In the genomic region with DNA sequence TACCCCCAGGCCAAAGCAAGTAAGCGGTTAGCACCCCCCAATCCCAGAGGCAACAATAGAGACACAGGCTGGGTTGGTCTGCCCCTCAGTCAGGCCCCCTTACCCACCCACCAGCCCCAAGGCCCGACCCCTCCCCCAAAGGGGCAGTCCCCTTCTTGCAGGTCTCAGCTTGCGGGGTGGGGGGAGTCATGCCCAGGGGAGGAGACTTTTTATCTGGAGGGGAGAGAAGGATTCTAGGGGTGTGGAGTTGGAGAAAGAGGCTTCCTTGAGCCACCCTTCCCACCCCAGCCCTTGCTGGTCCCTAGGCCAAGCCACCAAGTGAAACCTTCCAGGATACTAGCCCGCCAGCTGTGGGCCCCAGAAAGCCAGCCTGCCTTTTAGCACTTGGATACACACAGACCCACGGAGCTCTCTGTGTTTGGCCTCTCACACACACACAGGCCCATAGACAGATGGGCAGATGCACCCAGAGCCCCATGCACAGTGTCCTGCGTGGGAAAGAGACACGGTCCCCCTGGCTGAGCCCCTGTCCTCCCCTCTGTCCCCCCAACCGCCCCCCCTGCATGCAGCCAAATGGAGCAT, we compare ENCODE assay signal across 10 cellular contexts. TPM values are rescaled to one million over a fixed set of nuclear protein-coding genes. Genes with fewer than 3 reads are reported as not detected.
DNase-seq lines count a peak whose midpoint lies in the region; ATAC-seq and TF ChIP-seq lines count a peak whose summit lies in the region.
"Had no signal": no experiment of that assay in that cellular context is flagged by ENCODE, and none has a peak within 500 bp of the region (broad histone marks: within the 10 kb centered on the region; RNA-seq: fewer than 3 reads in every experiment).

No MANE protein-coding gene starts in this region.

- H3K27ac Mint-ChIP-seq in neural progenitor cell = no peak overlapping the region

- no peaks in the 10 kb centered on the region for H3K79me2 ChIP-seq in neural progenitor cell (ENCODE audit: low read depth)

- peak overlapping the region; percentile 82 for H3K4me2 ChIP-seq in neural progenitor cell

- peaks cover 26% of the 10 kb centered on the region for H4K20me1 ChIP-seq in neural progenitor cell (ENCODE audit: low read depth)

- H3K9me3 Mint-ChIP-seq in neural progenitor cell = no peaks in the 10 kb centered on the region

- H3K4me1 Mint-ChIP-seq in neural progenitor cell = peaks cover 20% of the 10 kb centered on the region

- peak overlapping the region; percentile 84 for H3K4me3 Mint-ChIP-seq in neural progenitor cell

- H3K27me3 Mint-ChIP-seq in neural progenitor cell (ENCODE audit: insufficient read depth, low read depth) = peaks cover 29% of the 10 kb centered on the region

- no peaks in the 10 kb centered on the region for H3K36me3 Mint-ChIP-seq in neural progenitor cell

- DNase-seq in NCI-H1105 treated with DMSO at 0.1 percent for 48 hours (lab: John Stamatoyannopoulos, UW) (peak; percentile 42), NCI-H1105 (lab: John Stamatoyannopoulos, UW) (no peak), dorsolateral prefrontal cortex (peak in 1 of 10 donors; percentile 43), neural progenitor cell (ENCODE audit: low spot score) (peak; percentile 55), left lung (no peak)
- DNase-seq: stimulated activated CD8-positive, alpha-beta memory T cell treated with anti-CD3 and anti-CD28 coated beads, Interleukin-4, amount 100 ng/mL, for 48 hours had no signal

- no peak for TF ChIP-seq CTCF in dorsolateral prefrontal cortex (IDR thresholded peaks at IDR 0.05 in 54 of 56, conservative IDR thresholded peaks at IDR 0.05 in 2 of 56; ENCODE audit: low read depth in 1 of 56, partially characterized antibody in 56 of 56)
- no peak for TF ChIP-seq CTCF in neural progenitor cell (IDR thresholded peaks at IDR 0.05)
- TF ChIP-seq CTCF in left lung (IDR thresholded peaks at IDR 0.05) = no peak

- H3K4me3 ChIP-seq in HUES6 (ENCODE audit: low read depth, low read length) (peak overlapping the region; percentile 76), dorsolateral prefrontal cortex (peak overlapping the region in 40 of 59 donors; percentile 45 to 77 (median 65)), neural progenitor cell (peak overlapping the region; percentile 65), left lung (no peak overlapping the region)

- H3K27ac ChIP-seq in HUES6 (ENCODE audit: low read depth, low read length) = no peak overlapping the region
- H3K27ac ChIP-seq in dorsolateral prefrontal cortex = peak overlapping the region in 55 of 59 donors; percentile 40 to 88 (median 79)
- no peak overlapping the region for H3K27ac ChIP-seq in neural progenitor cell
- H3K27ac ChIP-seq in left lung = no peak overlapping the region
- H3K27ac ChIP-seq: right lobe of liver had no signal

- H3K36me3 ChIP-seq in HUES6 (ENCODE audit: control insufficient read depth, insufficient read depth, low read length) = no peaks in the 10 kb centered on the region
- no peaks in the 10 kb centered on the region for H3K36me3 ChIP-seq in neural progenitor cell
- H3K36me3 ChIP-seq in left lung = no peaks in the 10 kb centered on the region
- H3K36me3 ChIP-seq: right lobe of liver had no signal

- H2AFZ ChIP-seq in neural progenitor cell (replicated peaks) = peak overlapping the region; percentile 81

- intact Hi-C loops in dorsolateral prefrontal cortex (cut with DNase I) (no loop called here), left lung (cut with DNase I) (no loop called here)

- H3K9ac ChIP-seq in HUES6 (ENCODE audit: low read length) (no peak overlapping the region), neural progenitor cell (no peak overlapping the region)

- H3K9me3 ChIP-seq in HUES6 (ENCODE audit: control insufficient read depth, insufficient read depth, low read depth, low read length) (peaks cover 2% of the 10 kb centered on the region; the same call in 1 of the 2 replicates), neural progenitor cell (ENCODE audit: low read depth) (no peaks in the 10 kb centered on the region), left lung (no peaks in the 10 kb centered on the region)
- H3K9me3 ChIP-seq: right lobe of liver had no signal

- H3F3A ChIP-seq in neural progenitor cell (ENCODE audit: low read depth) = peaks cover 17% of the 10 kb centered on the region

- peaks cover 58% of the 10 kb centered on the region for H3K27me3 ChIP-seq in HUES6 (ENCODE audit: control insufficient read depth, insufficient read depth, low read length)
- H3K27me3 ChIP-seq in dorsolateral prefrontal cortex = peaks cover 0 to 2% (median 0%) of the 10 kb centered on the region in 45 donors
- peaks cover 44% of the 10 kb centered on the region for H3K27me3 ChIP-seq in neural progenitor cell
- H3K27me3 ChIP-seq in left lung = peaks cover 17 to 77% of the 10 kb centered on the region in 2 donors
- H3K27me3 ChIP-seq: right lobe of liver had no signal

- peaks cover 11% of the 10 kb centered on the region for H3K4me1 ChIP-seq in HUES6 (ENCODE audit: control insufficient read depth, insufficient read depth, low read length)
- H3K4me1 ChIP-seq in neural progenitor cell = peaks cover 15% of the 10 kb centered on the region
- peaks cover 0 to 13% of the 10 kb centered on the region in 2 donors for H3K4me1 ChIP-seq in left lung

- ATAC-seq in HG03521 (IDR thresholded peaks at IDR 0.05; ENCODE audit: unreplicated experiment) (no peak), HG03520 (IDR thresholded peaks at IDR 0.05; ENCODE audit: unreplicated experiment) (no peak), left lung (no peak)

RNA-seq across cellular contexts. Expression of a gene that starts 7.1 kb away (rescaled TPM):
- 10 to 100 TPM; 16.8 to 69.5 (median 35.8) TPM for total RNA-seq in dorsolateral prefrontal cortex
- 13.5 and 14.5 TPM in 2 replicates for total RNA-seq in neural progenitor cell (ENCODE audit: low replicate concordance)
- total RNA-seq in left lung = 10 to 100 TPM; 29.3 to 87.0 TPM

RNA-seq across cellular contexts. Expression of a gene that starts 7.8 kb away (rescaled TPM):
- 100 to 1,000 TPM in 115 of 120 experiments, 10 to 100 TPM in 5; 50.4 to 310 (median 190) TPM for total RNA-seq in dorsolateral prefrontal cortex
- 1.0 TPM in 1 of 2 replicates, not detected in the other for total RNA-seq in neural progenitor cell (ENCODE audit: low replicate concordance)
- under 1 TPM in 1 of 2 donors, not detected in 1; 0.35 TPM for total RNA-seq in left lung
- total RNA-seq: right lobe of liver had no signal

RNA-seq across cellular contexts. Expression of a gene that starts 23.4 kb away (rescaled TPM):
- total RNA-seq in dorsolateral prefrontal cortex (10 to 100 TPM in 119 of 120 experiments, 1 to 10 TPM in 1; 5.1 to 60.1 (median 32.9) TPM), neural progenitor cell (ENCODE audit: low replicate concordance) (9.6 and 21.4 TPM in 2 replicates), left lung (1 to 10 TPM in 1 of 2 donors, not detected in 1; 4.6 TPM)

Comparison
In these comparisons a context has a peak if more than half of its experiments do, and no peak if none do; other contexts are left out.
1. DNase-seq: peak in NCI-H1105 treated with DMSO at 0.1 percent for 48 hours (single experiment) and neural progenitor cell (single experiment); none in NCI-H1105 (single experiment) and left lung (0 of 2).
2. H3K27ac ChIP-seq: peak in dorsolateral prefrontal cortex (55 of 59); none in HUES6 (single experiment), neural progenitor cell (single experiment) and left lung (0 of 2).
3. H3K4me3 ChIP-seq: peak in HUES6 (single experiment), dorsolateral prefrontal cortex (40 of 59) and neural progenitor cell (single experiment); none in left lung (0 of 2).
4. RNA of a gene that starts 7.8 kb away (total RNA-seq): 50.4 to 310 TPM in dorsolateral prefrontal cortex; 0.35 TPM in left lung and 1.0 TPM in neural progenitor cell; every median in the first group is over 10 times any median in the second.